ENCODE assay signal across 8 cellular contexts in genomic region chr10:35336084-35336831, GRCh38. TPM values are rescaled to one million over a fixed set of nuclear protein-coding genes. Genes with fewer than 3 reads are reported as not detected.
A peak's percentile ranks its signal among the peaks of the same experiment; 100 is the strongest.
DNase-seq lines count a peak whose midpoint lies in the region; ATAC-seq and TF ChIP-seq lines count a peak whose summit lies in the region.

Gene CCNY (plus strand): TSS chr10:35336509. CDS start chr10:35337054, 545 bp downstream.

- TF ChIP-seq POLR2A in stomach (IDR thresholded peaks at IDR 0.05), result peak in 1 of 4 donors; percentile 25

- H3K4me3 ChIP-seq in CD4-positive, CD25-positive, alpha-beta regulatory T cell (ENCODE audit: low read depth, low read length), result peak within 1 kb of the TSS; percentile 77
- H3K4me3 ChIP-seq in foreskin fibroblast (ENCODE audit: low read depth in 1 of 2, low read length in 2 of 2), result peak within 1 kb of the TSS; percentile 84 to 87
- H3K4me3 ChIP-seq in stomach, result peak within 1 kb of the TSS; percentile 78 to 99 (median 92)

- peak; percentile 74 to 80 (median 75) for DNase-seq in CD4-positive, CD25-positive, alpha-beta regulatory T cell
- peak; percentile 72 for DNase-seq in RPMI7951 (ENCODE audit: low read depth)
- DNase-seq in activated effector memory CD4-positive, alpha-beta T cell treated with Interleukin-2 at 50 U/mL for 16 hours, result peak; percentile 67
- DNase-seq in foreskin fibroblast, result peak; percentile 64 to 88
- peak; percentile 67 for DNase-seq in neural crest cell (ENCODE audit: low read depth, low spot score)
- peak; percentile 81 for DNase-seq in stomach

- H3K27ac ChIP-seq in CD4-positive, CD25-positive, alpha-beta regulatory T cell (ENCODE audit: insufficient read depth, low read length, poor library complexity, severe bottlenecking), result peak within 1 kb of the TSS; percentile 78
- peak within 1 kb of the TSS; percentile 87 to 96 (median 91) for H3K27ac ChIP-seq in stomach

- H3K9me3 Mint-ChIP-seq in CD4-positive, CD25-positive, alpha-beta regulatory T cell, result no peaks in the 10 kb centered on the region
- H3K9me3 Mint-ChIP-seq in neural crest cell, result no peaks in the 10 kb centered on the region

- H3K4me3 Mint-ChIP-seq in CD4-positive, CD25-positive, alpha-beta regulatory T cell, result peak within 1 kb of the TSS; percentile 90 to 94 (median 92)
- H3K4me3 Mint-ChIP-seq in neural crest cell, result peak within 1 kb of the TSS; percentile 93

- no peaks in the 10 kb centered on the region for H3K36me3 ChIP-seq in CD4-positive, CD25-positive, alpha-beta regulatory T cell (ENCODE audit: control insufficient read depth, insufficient read depth, low read length)
- no peaks in the 10 kb centered on the region for H3K36me3 ChIP-seq in stomach

- peaks cover 10% of the 10 kb centered on the region for H3K36me3 Mint-ChIP-seq in CD4-positive, CD25-positive, alpha-beta regulatory T cell
- H3K36me3 Mint-ChIP-seq in neural crest cell (ENCODE audit: low read depth), result peaks cover 4% of the 10 kb centered on the region

- no peaks in the 10 kb centered on the region for H3K27me3 Mint-ChIP-seq in CD4-positive, CD25-positive, alpha-beta regulatory T cell
- H3K27me3 Mint-ChIP-seq in neural crest cell (ENCODE audit: low read depth), result no peaks in the 10 kb centered on the region

- intact Hi-C loops in stomach (cut with DNase I; ENCODE audit: low total_unique reads), result loop anchor here (10.0 kb wide), 1 partner anchor 229 kb away; no protein-coding TSS in a partner anchor

- peaks cover 45 to 78% (median 59%) of the 10 kb centered on the region in 4 donors for H3K4me1 Mint-ChIP-seq in CD4-positive, CD25-positive, alpha-beta regulatory T cell
- H3K4me1 Mint-ChIP-seq in neural crest cell, result peaks cover 48% of the 10 kb centered on the region

- no peak for TF ChIP-seq EP300 in stomach (IDR thresholded peaks at IDR 0.05)

- peak; percentile 85 to 87 for ATAC-seq in CD4-positive, CD25-positive, alpha-beta regulatory T cell (ENCODE audit: low read depth in 2 of 2)
- ATAC-seq in GM19397 (IDR thresholded peaks at IDR 0.05; ENCODE audit: unreplicated experiment), result peak; percentile 76
- ATAC-seq in HG03521 (IDR thresholded peaks at IDR 0.05; ENCODE audit: unreplicated experiment), result peak; percentile 65

- H3K27ac Mint-ChIP-seq in CD4-positive, CD25-positive, alpha-beta regulatory T cell, result peak within 1 kb of the TSS; percentile 80 to 97 (median 87)
- H3K27ac Mint-ChIP-seq in neural crest cell (ENCODE audit: unreplicated experiment), result peak within 1 kb of the TSS; percentile 91

- TF ChIP-seq CTCF in foreskin fibroblast (IDR thresholded peaks at IDR 0.05; ENCODE audit: low read depth, low read length) (no peak), neural crest cell (conservative IDR thresholded peaks at IDR 0.05) (no peak), stomach (IDR thresholded peaks at IDR 0.05) (no peak)

- no peaks in the 10 kb centered on the region for H3K27me3 ChIP-seq in CD4-positive, CD25-positive, alpha-beta regulatory T cell (ENCODE audit: control insufficient read depth, insufficient read depth, low read length)
- no peaks in the 10 kb centered on the region for H3K27me3 ChIP-seq in stomach

- H3K4me1 ChIP-seq in CD4-positive, CD25-positive, alpha-beta regulatory T cell (ENCODE audit: control insufficient read depth, insufficient read depth, low read length, poor library complexity, severe bottlenecking), result peaks cover 52% of the 10 kb centered on the region
- H3K4me1 ChIP-seq in stomach, result peaks cover 53 to 86% (median 70%) of the 10 kb centered on the region in 4 donors

- no peaks in the 10 kb centered on the region for H3K9me3 ChIP-seq in CD4-positive, CD25-positive, alpha-beta regulatory T cell (ENCODE audit: control insufficient read depth in 2 of 2, low read length in 2 of 2)
- no peaks in the 10 kb centered on the region for H3K9me3 ChIP-seq in stomach

- WGBS in stomach, 5 donors, result 0 to 1% (median 0%) methylated on average over 12 to 109 of the region's 109 CpGs

RNA-seq across cellular contexts. Expression of gene CCNY, which starts in this region (rescaled TPM):
- 58.3 TPM for total RNA-seq in CD4-positive, CD25-positive, alpha-beta regulatory T cell
- polyA plus RNA-seq in CD4-positive, CD25-positive, alpha-beta regulatory T cell, result 10 to 100 TPM in 2 of 4 donors, 1 to 10 TPM in 2; 6.4 to 21.1 (median 9.8) TPM
- total RNA-seq in RPMI7951 (2014; rRNA removed; shearing (Covaris generic)), result 35.3 and 44.2 TPM in 2 replicates
- total RNA-seq in neural crest cell (57.0 and 63.1 TPM in 2 replicates), stomach (10 to 100 TPM in 4 of 5 donors, 1 to 10 TPM in 1; 5.8 to 99.6 (median 60.0) TPM)
- 10 to 100 TPM; 20.2 to 29.4 (median 25.8) TPM for polyA plus RNA-seq in stomach

Comparison
In these comparisons a context has a peak if more than half of its experiments do, and no peak if none do; other contexts are left out.
1. Peak in every context shown above with its lines: DNase-seq, ATAC-seq, H3K4me3 ChIP-seq and H3K27ac ChIP-seq.